Comparison of ENCODE assay signal across 26 cellular contexts in the genomic region with DNA sequence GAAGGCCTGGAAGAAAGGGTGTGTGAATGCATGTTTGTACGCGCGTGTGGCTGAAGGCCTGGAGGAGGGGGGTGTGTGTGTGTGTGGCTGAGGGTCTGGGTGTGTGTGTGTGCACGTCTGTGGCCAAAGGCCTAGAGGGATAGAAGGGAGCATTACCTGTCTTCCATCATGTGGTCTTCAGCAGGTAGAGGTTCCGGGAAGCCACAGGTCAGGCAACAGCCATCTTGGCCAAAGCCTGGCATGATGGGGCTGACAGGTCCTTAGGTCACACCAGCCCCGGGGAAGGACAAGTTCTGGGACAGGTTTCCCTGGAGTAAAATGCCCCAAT. TPM values are rescaled to one million over a fixed set of nuclear protein-coding genes. Genes with fewer than 3 reads are reported as not detected.
DNase-seq lines count a peak whose midpoint lies in the region; ATAC-seq and TF ChIP-seq lines count a peak whose summit lies in the region.
"Had no signal": no experiment of that assay in that cellular context is flagged by ENCODE, and none has a peak within 500 bp of the region (broad histone marks: within the 10 kb centered on the region; RNA-seq: fewer than 3 reads in every experiment).

No MANE protein-coding gene starts in this region.

- no peak for TF ChIP-seq CTCF in brain (conservative IDR thresholded peaks at IDR 0.05)
- no peak for TF ChIP-seq CTCF in nephron progenitor cell (IDR thresholded peaks at IDR 0.05)
- no peak for TF ChIP-seq CTCF in sigmoid colon (IDR thresholded peaks at IDR 0.05)

- H3K27me3 Mint-ChIP-seq in brain (no peaks in the 10 kb centered on the region), nephron progenitor cell (ENCODE audit: low read depth, poor library complexity) (no peaks in the 10 kb centered on the region)

- H3K27ac ChIP-seq in right cardiac atrium (ENCODE audit: low read length) (no peak overlapping the region), sigmoid colon (no peak overlapping the region)
- H3K27ac ChIP-seq: KMS-11, neutrophil, transverse colon had no signal

- no peaks in the 10 kb centered on the region for H3K9me3 Mint-ChIP-seq in brain
- no peaks in the 10 kb centered on the region for H3K9me3 Mint-ChIP-seq in nephron progenitor cell
- H3K9me3 Mint-ChIP-seq: activated B cell treated with CpG ODN at 0.5 μM for 24 hours; activated CD4-positive, alpha-beta memory T cell treated with anti-CD3 and anti-CD28 coated beads for 36 hours; immature natural killer cell had no signal

- H3K4me3 Mint-ChIP-seq in brain = no peak overlapping the region
- no peak overlapping the region for H3K4me3 Mint-ChIP-seq in nephron progenitor cell
- H3K4me3 Mint-ChIP-seq: activated B cell treated with CpG ODN at 0.5 μM for 24 hours; activated CD4-positive, alpha-beta memory T cell treated with anti-CD3 and anti-CD28 coated beads for 36 hours; immature natural killer cell had no signal

- no peaks in the 10 kb centered on the region for H3K27me3 ChIP-seq in right cardiac atrium (ENCODE audit: control insufficient read depth, insufficient read depth)
- peaks cover 0 to 25% (median 8%) of the 10 kb centered on the region in 3 donors for H3K27me3 ChIP-seq in sigmoid colon
- H3K27me3 ChIP-seq: hepatocyte, transverse colon had no signal

- H3K4me1 ChIP-seq in right cardiac atrium (ENCODE audit: control insufficient read depth, insufficient read depth, low read length) = peaks cover 2% of the 10 kb centered on the region
- H3K4me1 ChIP-seq in sigmoid colon = peaks cover 0 to 24% (median 19%) of the 10 kb centered on the region in 4 donors

- H3K27ac Mint-ChIP-seq in brain = peak overlapping the region; percentile 61 to 84 (median 75)
- H3K27ac Mint-ChIP-seq in nephron progenitor cell = peak overlapping the region; percentile 84
- H3K27ac Mint-ChIP-seq: activated B cell treated with CpG ODN at 0.5 μM for 24 hours; activated CD4-positive, alpha-beta memory T cell treated with anti-CD3 and anti-CD28 coated beads for 36 hours had no signal

- no peak for TF ChIP-seq POLR2A in sigmoid colon (IDR thresholded peaks at IDR 0.05)

- TF ChIP-seq EP300 in sigmoid colon (IDR thresholded peaks at IDR 0.05) = no peak

- peaks cover 35% of the 10 kb centered on the region for H3K4me1 Mint-ChIP-seq in brain
- H3K4me1 Mint-ChIP-seq in nephron progenitor cell = peaks cover 59% of the 10 kb centered on the region

- DNase-seq in right cardiac atrium (peak in 2 of 3 donors; percentile 41 to 48), Right ventricle myocardium inferior (ENCODE audit: missing footprints) (no peak), nephron progenitor cell (no peak), sigmoid colon (no peak), GOT3 (lab: John Stamatoyannopoulos, UW) (no peak), NCI-H1105 treated with DMSO at 0.1 percent for 48 hours (lab: John Stamatoyannopoulos, UW) (no peak)
- DNase-seq: activated B cell treated with CpG ODN at 0.5 μM for 24 hours; activated CD4-positive, alpha-beta memory T cell treated with anti-CD3 and anti-CD28 coated beads for 36 hours; amniotic stem cell; dermis blood vessel endothelial cell; EL; immature natural killer cell; left ventricle myocardium superior; NCI-H187; stimulated activated naive CD8-positive, alpha-beta T cell treated with anti-CD3 and anti-CD28 coated beads, Interleukin-15, Interleukin-2, amounts not matched to agents 100 U/mL and 50 U/mL, for 24 hours; T-helper 9 cell; transverse colon had no signal

- 89% methylated on average over 6 of the region's 6 CpGs for WGBS in right cardiac atrium
- WGBS in sigmoid colon, 2 donors = 87 to 92% methylated on average over 6 of the region's 6 CpGs

- intact Hi-C loops in right cardiac atrium (cut with DNase I) (loop anchor here in 2 of 4 donors (10.0 kb wide), 2 partner anchors 233 to 323 kb away; no protein-coding TSS in a partner anchor), Right ventricle myocardium inferior (cut with DNase I) (no loop called here), sigmoid colon (cut with DNase I) (no loop called here)

- ATAC-seq in right cardiac atrium = no peak
- ATAC-seq in Right ventricle myocardium inferior = no peak
- no peak for ATAC-seq in GM19397 (IDR thresholded peaks at IDR 0.05; ENCODE audit: unreplicated experiment)
- ATAC-seq: stimulated activated naive CD8-positive, alpha-beta T cell treated with anti-CD3 and anti-CD28 coated beads, Interleukin-15, Interleukin-2, amounts not matched to agents 100 U/mL and 50 U/mL, for 24 hours had no signal

- peaks cover 0 to 30% (median 13%) of the 10 kb centered on the region in 4 donors for H3K36me3 ChIP-seq in sigmoid colon

- H3K36me3 Mint-ChIP-seq in brain (peaks cover 30% of the 10 kb centered on the region), nephron progenitor cell (ENCODE audit: low read depth) (peaks cover 34% of the 10 kb centered on the region)

- H3K4me3 ChIP-seq in right cardiac atrium (ENCODE audit: low read length) (no peak overlapping the region), sigmoid colon (no peak overlapping the region)
- H3K4me3 ChIP-seq: hepatocyte, skin epidermis, transverse colon had no signal

- no peaks in the 10 kb centered on the region for H3K9me3 ChIP-seq in right cardiac atrium (ENCODE audit: control insufficient read depth, low read length)
- no peaks in the 10 kb centered on the region for H3K9me3 ChIP-seq in sigmoid colon
- H3K9me3 ChIP-seq: neutrophil, transverse colon had no signal

RNA-seq across cellular contexts. Expression of gene LITAFD, which starts 5.3 kb away (rescaled TPM):
- total RNA-seq in right cardiac atrium (not detected), Right ventricle myocardium inferior (not detected), sigmoid colon (not detected)
- polyA plus RNA-seq in right cardiac atrium (not detected), brain (ENCODE audit: insufficient read depth, low read depth, low replicate concordance) (not detected), sigmoid colon (not detected)
- total RNA-seq: activated B cell treated with CpG ODN at 0.5 μM for 24 hours; activated CD4-positive, alpha-beta memory T cell treated with anti-CD3 and anti-CD28 coated beads for 36 hours; dermis blood vessel endothelial cell; hepatocyte; HT-29; left ventricle myocardium superior; pulmonary artery endothelial cell; transverse colon had no signal
- polyA plus RNA-seq: BJ, hepatocyte, immature natural killer cell had no signal

RNA-seq across cellular contexts. Expression of gene CARHSP1, which starts 18.6 kb away (rescaled TPM):
- total RNA-seq in right cardiac atrium (10 to 100 TPM; 28.6 to 37.2 (median 35.0) TPM), Right ventricle myocardium inferior (32.7 TPM), sigmoid colon (10 to 100 TPM; 32.1 to 79.5 (median 52.8) TPM)
- polyA plus RNA-seq in right cardiac atrium (75.0 TPM), brain (ENCODE audit: insufficient read depth, low read depth, low replicate concordance) (407 TPM), sigmoid colon (100 to 1,000 TPM; 121 to 154 (median 134) TPM)

Comparison
In these comparisons a context has a peak if more than half of its experiments do, and no peak if none do; other contexts are left out.
1. DNase-seq: peak in right cardiac atrium (2 of 3); none in Right ventricle myocardium inferior (single experiment), nephron progenitor cell (single experiment), sigmoid colon (single experiment), GOT3 (single experiment) and NCI-H1105 treated with DMSO at 0.1 percent for 48 hours (single experiment).